1 cellular context compared by ENCODE assay signal in the genomic region with DNA sequence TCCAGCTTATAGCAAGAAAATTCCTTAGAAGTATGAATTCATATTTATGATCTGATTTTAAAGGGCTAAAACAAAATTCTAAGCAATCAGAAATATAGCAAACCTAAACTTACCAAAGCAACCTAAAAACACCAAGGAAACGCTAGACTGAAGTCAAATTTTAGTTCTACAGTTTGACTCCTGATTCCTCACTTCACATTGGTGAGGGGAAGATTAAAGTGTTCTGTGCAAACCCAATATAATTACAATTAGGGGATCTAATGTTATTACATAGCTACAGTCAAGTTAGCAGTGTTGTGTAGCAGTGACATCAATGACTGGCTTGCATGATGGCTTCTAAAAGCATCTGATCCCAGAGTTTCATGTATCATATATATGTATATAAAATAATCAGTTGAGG.
TF ChIP-seq lines count a peak whose summit lies in the region.

No MANE protein-coding gene starts in this region.

TF ChIP-seq in H1, 55 proteins besides CTCF, POLR2A, EP300 and RAD21:
- TF ChIP-seq SUZ12 (IDR thresholded peaks at IDR 0.05; ENCODE audit: low read length): no peak
- no peak for TF ChIP-seq TBP (IDR thresholded peaks at IDR 0.05; ENCODE audit: low read depth, low read length)
- TF ChIP-seq POLR2AphosphoS5 (IDR thresholded peaks at IDR 0.05; ENCODE audit: low read depth, low read length): peak; percentile 77; the same call in 1 of the 2 replicates
- TF ChIP-seq FOSL1 (IDR thresholded peaks at IDR 0.05; ENCODE audit: insufficient read depth, low read depth, low read length): no peak
- no peak for TF ChIP-seq PHF8 (conservative IDR thresholded peaks at IDR 0.05; ENCODE audit: low read depth, low read length)
- no peak for TF ChIP-seq TAF1 (IDR thresholded peaks at IDR 0.05; ENCODE audit: low read depth, low read length)
- TF ChIP-seq NRF1 (IDR thresholded peaks at IDR 0.05; ENCODE audit: low read depth, low read length): no peak
- TF ChIP-seq MAFK (IDR thresholded peaks at IDR 0.05; ENCODE audit: low read depth, low read length): no peak
